ENCODE assay signal across 7 cellular contexts in genomic region chr12:111597731-111598636, GRCh38. TPM values are rescaled to one million over a fixed set of nuclear protein-coding genes. Genes with fewer than 3 reads are reported as not detected.
A peak's percentile ranks its signal among the peaks of the same experiment; 100 is the strongest.
DNase-seq lines count a peak whose midpoint lies in the region; ATAC-seq, FAIRE-seq and TF ChIP-seq lines count a peak whose summit lies in the region.

No MANE protein-coding gene starts in this region.

- H3K27ac Mint-ChIP-seq in neural crest cell (ENCODE audit: unreplicated experiment), result peak overlapping the region; percentile 74

- H3K9me2 ChIP-seq in PC-3 (replicated peaks; ENCODE audit: low read length), result no peaks in the 10 kb centered on the region

- H3K9me3 ChIP-seq in PC-3 (ENCODE audit: low read length), result no peaks in the 10 kb centered on the region

- BruUV-seq in PC-3 (replicated peaks; lab: Mats Ljungman, UMichigan), result no TSS peak

- no peak for TF ChIP-seq POLR2A in GM12891 (IDR thresholded peaks at IDR 0.05; ENCODE audit: low read depth, low read length)

- TF ChIP-seq CTCF in PC-3 (conservative IDR thresholded peaks at IDR 0.05; ENCODE audit: low read depth, low read length), result no peak
- TF ChIP-seq CTCF in neural crest cell (conservative IDR thresholded peaks at IDR 0.05), result no peak

- no peaks in the 10 kb centered on the region for H3K27me3 ChIP-seq in PC-3 (ENCODE audit: low read length)

- no peaks in the 10 kb centered on the region for H3K36me3 Mint-ChIP-seq in neural crest cell (ENCODE audit: low read depth)

- no peaks in the 10 kb centered on the region for H3K9me3 Mint-ChIP-seq in neural crest cell

- no peaks in the 10 kb centered on the region for H3F3A ChIP-seq in PC-3 (ENCODE audit: low read length, unreplicated experiment)

- FAIRE-seq in GM12891 (lab: Jason Lieb, UNC) (peak; percentile 47), frontal cortex (lab: Jason Lieb, UNC) (no peak)

- H4K20me1 ChIP-seq in PC-3 (ENCODE audit: low read length), result peaks cover 30% of the 10 kb centered on the region

- peak overlapping the region; percentile 100 for H3K4me3 Mint-ChIP-seq in neural crest cell

- H3K27ac ChIP-seq in PC-3 (ENCODE audit: low read length) (peak overlapping the region; percentile 27), urinary bladder (ENCODE audit: low read depth) (peak overlapping the region; percentile 89)

- H3K27me3 Mint-ChIP-seq in neural crest cell (ENCODE audit: low read depth), result peaks cover 3% of the 10 kb centered on the region

- peak overlapping the region; percentile 88 for H2AFZ ChIP-seq in PC-3 (ENCODE audit: low read length)

- H3K4me3 ChIP-seq in PC-3 (ENCODE audit: low read length), result peak overlapping the region; percentile 87
- H3K4me3 ChIP-seq in urinary bladder (ENCODE audit: low read depth, low read length), result peak overlapping the region; percentile 100

- peaks cover 70% of the 10 kb centered on the region for H3K79me2 ChIP-seq in PC-3 (ENCODE audit: low read length)

- peak overlapping the region; percentile 89 for H3K4me2 ChIP-seq in PC-3 (ENCODE audit: low read length)

- intact Hi-C loops in PC-3 (cut with micrococcal nuclease), result loop anchor here (2.0 to 5.0 kb wide), 3 partner anchors 19 to 71 kb away; no protein-coding TSS in a partner anchor

- CTCF ChIA-PET in PC-3 (lab: Charles Lee), result no interaction called here

- H3K36me3 ChIP-seq in PC-3 (ENCODE audit: low read depth, low read length), result no peaks in the 10 kb centered on the region
- H3K36me3 ChIP-seq in urinary bladder (ENCODE audit: insufficient read depth), result no peaks in the 10 kb centered on the region

- DNase-seq in GM12891 (ENCODE audit: insufficient read length, low spot score) (peak; percentile 41), PC-3 (peak; percentile 30), activated gamma-delta T cell treated with Interleukin-2 at 50 U/mL for 16 hours (peak; percentile 20), frontal cortex (ENCODE audit: low spot score in 2 of 2) (peak; percentile 54 to 64), neural crest cell (ENCODE audit: low read depth, low spot score) (peak; percentile 37)

- POLR2A ChIA-PET in PC-3 (lab: Charles Lee; ENCODE audit: unreplicated experiment), result no interaction called here

- ATAC-seq in HG02759 (IDR thresholded peaks at IDR 0.05; ENCODE audit: unreplicated experiment), result peak; percentile 11
- peak; percentile 23 for ATAC-seq in PC-3

- WGBS in urinary bladder, result under 1% methylated on average over 73 of the region's 73 CpGs

- H3K9ac ChIP-seq in PC-3 (ENCODE audit: low read length), result peak overlapping the region; percentile 81

- H3K4me1 Mint-ChIP-seq in neural crest cell, result peaks cover 38% of the 10 kb centered on the region

- H3K4me1 ChIP-seq in PC-3 (ENCODE audit: insufficient read depth, low read length) (peaks cover 42% of the 10 kb centered on the region), urinary bladder (ENCODE audit: insufficient read depth) (no peaks in the 10 kb centered on the region)

TF ChIP-seq in GM12891, 5 proteins besides CTCF, POLR2A, EP300 and RAD21:
- TF ChIP-seq POLR2AphosphoS5 (IDR thresholded peaks at IDR 0.05; ENCODE audit: low read depth, low read length), result no peak
- no peak for TF ChIP-seq SPI1 (IDR thresholded peaks at IDR 0.05; ENCODE audit: low read depth, low read length)
- TF ChIP-seq POU2F2 (IDR thresholded peaks at IDR 0.05; ENCODE audit: low read depth, low read length), result no peak
- TF ChIP-seq PAX5 (IDR thresholded peaks at IDR 0.05; ENCODE audit: insufficient read depth, low read length, severe bottlenecking), result no peak
- TF ChIP-seq TAF1 (IDR thresholded peaks at IDR 0.05; ENCODE audit: low read depth, low read length), result no peak
TF ChIP-seq in GM12891: peak in this region for 0.

RNA-seq across cellular contexts. Expression of gene ATXN2, which starts 1.1 kb away (rescaled TPM):
- polyA plus RNA-seq in GM12891 (2012; ENCODE audit: low read depth, missing spikeins), result 16.1 TPM
- total RNA-seq in PC-3 (2014; rRNA removed) (17.2 and 24.3 TPM in 2 replicates), frontal cortex (79.1 TPM), neural crest cell (69.2 and 71.0 TPM in 2 replicates), urinary bladder (75.9 TPM)
- polyA plus RNA-seq in urinary bladder, result 29.9 TPM

Comparison
In these comparisons a context has a peak if more than half of its experiments do, and no peak if none do; other contexts are left out.
1. Peak in every context shown above with its lines: DNase-seq, ATAC-seq, H3K4me3 ChIP-seq and H3K27ac ChIP-seq.